Comparison of ENCODE assay signal across 1 cellular context in genomic region chr1:17204546-17205440, GRCh38.
TF ChIP-seq lines count a peak whose summit lies in the region.

TSS of gene PADI1 (plus strand) at chr1:17205128. CDS start at chr1:17205218, 90 bp downstream.

TF ChIP-seq in Ishikawa, 13 proteins besides CTCF, POLR2A, EP300 and RAD21 (continued from another document):
- TF ChIP-seq REST (IDR thresholded peaks at IDR 0.05; ENCODE audit: low read depth), result no peak
- no peak for TF ChIP-seq CEBPB (IDR thresholded peaks at IDR 0.05)
- no peak for TF ChIP-seq CREB1 (IDR thresholded peaks at IDR 0.05; ENCODE audit: low read depth)
- TF ChIP-seq TEAD4 (IDR thresholded peaks at IDR 0.05), result no peak
